ENCODE assay signal across 8 cellular contexts in the genomic region with DNA sequence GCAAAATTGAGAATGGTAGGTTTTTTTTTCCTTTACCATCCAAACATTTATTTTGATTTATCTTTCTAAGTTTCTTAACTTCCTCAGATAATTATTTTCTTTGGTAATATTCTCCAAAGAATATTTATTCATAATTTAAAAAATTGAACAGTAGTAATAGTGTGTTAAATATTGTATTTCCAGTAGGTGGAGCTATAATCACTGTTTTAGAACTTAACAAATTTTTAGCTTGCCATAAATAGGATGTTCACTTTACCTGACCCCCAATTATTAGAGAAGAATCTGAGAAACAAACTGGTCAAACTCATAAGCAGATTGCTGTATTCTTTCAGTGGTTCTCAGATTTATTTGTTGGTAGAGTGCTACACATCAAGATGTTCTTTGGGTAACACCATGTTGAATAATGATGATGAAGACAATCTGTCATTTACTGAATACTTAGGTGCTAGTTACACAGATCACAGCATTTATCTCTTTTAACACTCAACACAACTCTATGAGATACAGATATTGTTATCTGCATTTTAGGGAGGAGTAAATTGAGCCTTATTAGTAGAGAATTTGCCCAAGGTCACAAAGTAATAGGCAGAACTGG.
DNase-seq lines count a peak whose midpoint lies in the region; ATAC-seq, FAIRE-seq and TF ChIP-seq lines count a peak whose summit lies in the region.

No MANE protein-coding gene starts in this region.

- H3K36me3 ChIP-seq in SK-N-SH (replicated peaks in 1 of 2; ENCODE audit: control insufficient read depth in 1 of 2, insufficient read depth in 2 of 2, low read length in 1 of 2): peaks cover 0 to 6% of the 10 kb centered on the region in 2 experiments

- no peaks in the 10 kb centered on the region for H4K20me1 ChIP-seq in SK-N-SH (ENCODE audit: insufficient read depth)

- no peaks in the 10 kb centered on the region for H3K27me3 Mint-ChIP-seq in activated CD4-positive, alpha-beta T cell treated with anti-CD3 and anti-CD28 coated beads, Interleukin-2, amount 10 ng/mL, durations not matched to agents 7 days and 5 days

- no peak overlapping the region for H3K4me2 ChIP-seq in SK-N-SH

- TF ChIP-seq CTCF in GM10248 (IDR thresholded peaks at IDR 0.05; ENCODE audit: control extremely low read depth, extremely low read depth, low read depth, missing control alignments) (peak; percentile 45), SK-N-SH (IDR thresholded peaks at IDR 0.05) (peak; percentile 74), foreskin keratinocyte (conservative IDR thresholded peaks at IDR 0.05) (peak; percentile 60)

- H3K4me3 Mint-ChIP-seq in activated CD4-positive, alpha-beta T cell treated with anti-CD3 and anti-CD28 coated beads, Interleukin-2, amount 10 ng/mL, durations not matched to agents 7 days and 5 days: no peak overlapping the region

- DNase-seq in GM10248 (ENCODE audit: extremely low spot score) (no peak), SK-N-SH (peak; percentile 6), foreskin keratinocyte (no peak), T-helper 2 cell (no peak)
- DNase-seq in activated naive CD4-positive, alpha-beta T cell treated with anti-CD3 and anti-CD28 coated beads, Interleukin-2, amount 50 U/mL, for 72 hours (ENCODE audit: low spot score in 2 of 2): no peak
- no peak for DNase-seq in activated CD4-positive, alpha-beta T cell treated with anti-CD3 and anti-CD28 coated beads, Interleukin-2, amount 10 ng/mL, durations not matched to agents 7 days and 5 days

- H3K36me3 Mint-ChIP-seq in activated naive CD4-positive, alpha-beta T cell treated with anti-CD3 and anti-CD28 coated beads, Interleukin-2, amount 50 U/mL, for 72 hours: peaks cover 6 to 10% of the 10 kb centered on the region in 2 donors
- peaks cover 45% of the 10 kb centered on the region for H3K36me3 Mint-ChIP-seq in activated CD4-positive, alpha-beta T cell treated with anti-CD3 and anti-CD28 coated beads, Interleukin-2, amount 10 ng/mL, durations not matched to agents 7 days and 5 days (ENCODE audit: low read depth)

- H3F3A ChIP-seq in SK-N-SH (replicated peaks; ENCODE audit: insufficient read depth): no peaks in the 10 kb centered on the region

- H3K4me3 ChIP-seq in SK-N-SH (ENCODE audit: low read depth in 2 of 2, low read length in 1 of 2): no peak overlapping the region

- H3K27me3 ChIP-seq in SK-N-SH (ENCODE audit: insufficient read depth): no peaks in the 10 kb centered on the region
- no peaks in the 10 kb centered on the region for H3K27me3 ChIP-seq in foreskin keratinocyte

- H3K79me2 ChIP-seq in SK-N-SH (ENCODE audit: insufficient read depth): no peaks in the 10 kb centered on the region

- H3K27ac Mint-ChIP-seq in activated naive CD4-positive, alpha-beta T cell treated with anti-CD3 and anti-CD28 coated beads, Interleukin-2, amount 50 U/mL, for 72 hours: no peak overlapping the region
- no peak overlapping the region for H3K27ac Mint-ChIP-seq in activated CD4-positive, alpha-beta T cell treated with anti-CD3 and anti-CD28 coated beads, Interleukin-2, amount 10 ng/mL, durations not matched to agents 7 days and 5 days

- no peak for ATAC-seq in foreskin keratinocyte
- ATAC-seq in HG03469 (IDR thresholded peaks at IDR 0.05; ENCODE audit: unreplicated experiment): no peak
- ATAC-seq in activated naive CD4-positive, alpha-beta T cell treated with anti-CD3 and anti-CD28 coated beads, Interleukin-2, amount 50 U/mL, for 72 hours: no peak

- peaks cover 65% of the 10 kb centered on the region for H3K4me1 Mint-ChIP-seq in activated CD4-positive, alpha-beta T cell treated with anti-CD3 and anti-CD28 coated beads, Interleukin-2, amount 10 ng/mL, durations not matched to agents 7 days and 5 days

- H3K27ac ChIP-seq in SK-N-SH (ENCODE audit: low read depth in 2 of 2, low read length in 1 of 2): no peak overlapping the region
- no peak overlapping the region for H3K27ac ChIP-seq in foreskin keratinocyte

- H3K4me1 ChIP-seq in SK-N-SH (ENCODE audit: control insufficient read depth in 1 of 2, insufficient read depth in 2 of 2, low read depth in 1 of 2, low read length in 1 of 2) (peaks cover 0 to 2% of the 10 kb centered on the region in 2 experiments; a peak in 2 of 4 replicates), foreskin keratinocyte (no peaks in the 10 kb centered on the region)

- TF ChIP-seq EP300 in SK-N-SH (IDR thresholded peaks at IDR 0.05; ENCODE audit: borderline replicate concordance in 1 of 2, low read depth in 1 of 2, low read length in 1 of 2): no peak

- H3K9me3 Mint-ChIP-seq in activated naive CD4-positive, alpha-beta T cell treated with anti-CD3 and anti-CD28 coated beads, Interleukin-2, amount 50 U/mL, for 72 hours: peaks cover 0 to 8% of the 10 kb centered on the region in 2 donors
- H3K9me3 Mint-ChIP-seq in activated CD4-positive, alpha-beta T cell treated with anti-CD3 and anti-CD28 coated beads, Interleukin-2, amount 10 ng/mL, durations not matched to agents 7 days and 5 days: peaks cover 4% of the 10 kb centered on the region

- no peak overlapping the region for H3K9ac ChIP-seq in SK-N-SH

- peak; percentile 41 for TF ChIP-seq RAD21 in SK-N-SH (IDR thresholded peaks at IDR 0.05; ENCODE audit: low read length)

- CTCF ChIA-PET in GM10248 (lab: Yijun Ruan, JAX): interaction anchor here (0.6 to 5.5 kb wide), 38 partner anchors 8 to 734 kb away, joined by 3 to 38 read pairs (median 4); a partner anchor contains a TSS
- CTCF ChIA-PET in SK-N-SH (lab: Yijun Ruan, JAX): interaction anchor here (0.5 to 13.5 kb wide), 38 partner anchors 9 to 927 kb away, joined by 3 to 263 read pairs (median 3); a partner anchor contains a TSS
- CTCF ChIA-PET in activated CD4-positive, alpha-beta T cell treated with anti-CD3 and anti-CD28 coated beads, Interleukin-2, amount 10 ng/mL, durations not matched to agents 7 days and 5 days (lab: Charles Lee): interaction anchor here (0.6 to 1.5 kb wide), 11 partner anchors 8 to 902 kb away, joined by 3 to 4 read pairs (median 3); a partner anchor contains a TSS

- POLR2A ChIA-PET in GM10248 (lab: Yijun Ruan, JAX): no interaction called here
- POLR2A ChIA-PET in SK-N-SH (lab: Yijun Ruan, JAX): no interaction called here
- POLR2A ChIA-PET in activated CD4-positive, alpha-beta T cell treated with anti-CD3 and anti-CD28 coated beads, Interleukin-2, amount 10 ng/mL, durations not matched to agents 7 days and 5 days (lab: Charles Lee): interaction anchor here (0.7 kb wide), 1 partner anchor 36 kb away, joined by 3 read pairs; no protein-coding TSS in a partner anchor

- no peaks in the 10 kb centered on the region for H3K9me3 ChIP-seq in SK-N-SH

- no peaks in the 10 kb centered on the region for H3K9me2 ChIP-seq in SK-N-SH

- FAIRE-seq in A204.1 (lab: Jason Lieb, UNC): peak; percentile 97

- H2AFZ ChIP-seq in SK-N-SH (ENCODE audit: low read depth): no peak overlapping the region

TF ChIP-seq in SK-N-SH, 30 proteins besides CTCF, POLR2A, EP300 and RAD21 (continues in another document):
- TF ChIP-seq, protein P1, sequence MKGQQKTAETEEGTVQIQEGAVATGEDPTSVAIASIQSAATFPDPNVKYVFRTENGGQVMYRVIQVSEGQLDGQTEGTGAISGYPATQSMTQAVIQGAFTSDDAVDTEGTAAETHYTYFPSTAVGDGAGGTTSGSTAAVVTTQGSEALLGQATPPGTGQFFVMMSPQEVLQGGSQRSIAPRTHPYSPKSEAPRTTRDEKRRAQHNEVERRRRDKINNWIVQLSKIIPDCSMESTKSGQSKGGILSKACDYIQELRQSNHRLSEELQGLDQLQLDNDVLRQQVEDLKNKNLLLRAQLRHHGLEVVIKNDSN (IDR thresholded peaks at IDR 0.05; ENCODE audit: borderline replicate concordance, low read depth): no peak
- TF ChIP-seq TCF12 (IDR thresholded peaks at IDR 0.05) (no peak), CHD2 (IDR thresholded peaks at IDR 0.05; ENCODE audit: low read length, partially characterized antibody) (no peak), TEAD4 (IDR thresholded peaks at IDR 0.05; ENCODE audit: borderline replicate concordance, insufficient read depth) (no peak), ELF1 (IDR thresholded peaks at IDR 0.05) (no peak), SMC3 (IDR thresholded peaks at IDR 0.05; ENCODE audit: low read depth, low read length) (no peak), NFIC (IDR thresholded peaks at IDR 0.05; ENCODE audit: borderline replicate concordance) (no peak), NRF1 (IDR thresholded peaks at IDR 0.05; ENCODE audit: low read depth, low read length) (no peak)
- TF ChIP-seq, protein P2, sequence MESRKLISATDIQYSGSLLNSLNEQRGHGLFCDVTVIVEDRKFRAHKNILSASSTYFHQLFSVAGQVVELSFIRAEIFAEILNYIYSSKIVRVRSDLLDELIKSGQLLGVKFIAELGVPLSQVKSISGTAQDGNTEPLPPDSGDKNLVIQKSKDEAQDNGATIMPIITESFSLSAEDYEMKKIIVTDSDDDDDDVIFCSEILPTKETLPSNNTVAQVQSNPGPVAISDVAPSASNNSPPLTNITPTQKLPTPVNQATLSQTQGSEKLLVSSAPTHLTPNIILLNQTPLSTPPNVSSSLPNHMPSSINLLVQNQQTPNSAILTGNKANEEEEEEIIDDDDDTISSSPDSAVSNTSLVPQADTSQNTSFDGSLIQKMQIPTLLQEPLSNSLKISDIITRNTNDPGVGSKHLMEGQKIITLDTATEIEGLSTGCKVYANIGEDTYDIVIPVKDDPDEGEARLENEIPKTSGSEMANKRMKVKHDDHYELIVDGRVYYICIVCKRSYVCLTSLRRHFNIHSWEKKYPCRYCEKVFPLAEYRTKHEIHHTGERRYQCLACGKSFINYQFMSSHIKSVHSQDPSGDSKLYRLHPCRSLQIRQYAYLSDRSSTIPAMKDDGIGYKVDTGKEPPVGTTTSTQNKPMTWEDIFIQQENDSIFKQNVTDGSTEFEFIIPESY (IDR thresholded peaks at IDR 0.05; ENCODE audit: borderline replicate concordance, low read depth): no peak
